7 cellular contexts compared by ENCODE assay signal in the genomic region with DNA sequence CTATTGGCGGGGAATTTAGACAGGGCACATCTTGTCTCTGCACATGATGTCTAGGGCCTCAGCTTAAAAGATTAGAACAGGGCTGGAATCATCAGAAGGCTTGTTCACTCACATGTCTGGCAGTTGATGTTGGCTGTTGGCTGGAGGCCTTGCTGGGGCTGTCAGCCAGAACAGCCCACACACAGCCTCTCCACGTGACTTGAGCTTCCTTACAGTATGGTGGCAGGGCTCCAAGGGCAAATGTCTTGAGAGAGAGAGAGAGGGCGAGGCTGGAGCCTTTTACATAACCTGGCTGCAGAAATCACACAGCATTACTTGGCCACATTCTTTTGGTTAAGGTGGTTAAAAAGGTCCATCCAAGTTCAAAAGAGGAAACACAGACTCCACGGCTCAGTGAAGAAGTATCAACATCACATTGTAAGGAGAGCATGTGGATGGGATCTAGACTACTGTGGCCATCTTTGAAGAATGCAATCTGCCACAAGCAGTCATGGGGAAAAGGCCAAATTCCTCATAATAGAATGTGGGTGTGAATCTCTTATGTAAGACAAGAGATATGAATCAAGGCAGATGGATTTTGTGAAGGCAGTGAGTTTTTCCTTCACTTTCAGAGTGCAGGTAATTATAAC. TPM values are rescaled to one million over a fixed set of nuclear protein-coding genes. Genes with fewer than 3 reads are reported as not detected.
A peak's percentile ranks its signal among the peaks of the same experiment; 100 is the strongest.
DNase-seq lines count a peak whose midpoint lies in the region; ATAC-seq and TF ChIP-seq lines count a peak whose summit lies in the region.

No MANE protein-coding gene starts in this region.

- TF ChIP-seq CTCF in GM12864 (IDR thresholded peaks at IDR 0.05; ENCODE audit: low read depth, low read length, missing control alignments), result no peak
- no peak for TF ChIP-seq CTCF in PC-9 (conservative IDR thresholded peaks at IDR 0.05)
- no peak for TF ChIP-seq CTCF in dorsolateral prefrontal cortex (IDR thresholded peaks at IDR 0.05 in 54 of 56, conservative IDR thresholded peaks at IDR 0.05 in 2 of 56; ENCODE audit: low read depth in 1 of 56, partially characterized antibody in 56 of 56)
- TF ChIP-seq CTCF in CD14-positive monocyte (IDR thresholded peaks at IDR 0.05), result no peak
- no peak for TF ChIP-seq CTCF in spleen (IDR thresholded peaks at IDR 0.05 in 8 of 11, conservative IDR thresholded peaks at IDR 0.05 in 3 of 11)

- WGBS in spleen, 5 donors, result 60 to 72% (median 63%) methylated on average over 4 of the region's 4 CpGs

- peaks cover 0 to 4% (median 2%) of the 10 kb centered on the region in 7 donors for H3K9me3 Mint-ChIP-seq in naive B cell
- H3K9me3 Mint-ChIP-seq in CD14-positive monocyte, result peaks cover 0 to 8% (median 7%) of the 10 kb centered on the region in 7 donors

- H3K36me3 Mint-ChIP-seq in naive B cell (peaks cover 7 to 15% of the 10 kb centered on the region in 2 donors), CD14-positive monocyte (peaks cover 17 to 22% of the 10 kb centered on the region in 2 donors)

- H3K27ac Mint-ChIP-seq in naive B cell (peak overlapping the region in 3 of 6 donors; percentile 7 to 81 (median 36)), CD14-positive monocyte (peak overlapping the region in 1 of 7 donors; percentile 46)

- peak; percentile 79 to 82 for ATAC-seq in naive B cell (ENCODE audit: low read depth in 2 of 2)

- H3K9me3 ChIP-seq in PC-9 (ENCODE audit: insufficient read depth, low read depth) (no peaks in the 10 kb centered on the region), spleen (peaks cover 0 to 4% (median 0%) of the 10 kb centered on the region in 8 donors)

- no peak overlapping the region for H2AFZ ChIP-seq in PC-9

- peak overlapping the region; percentile 13 for H3K4me2 ChIP-seq in PC-9

- H3K27me3 Mint-ChIP-seq in naive B cell (no peaks in the 10 kb centered on the region), CD14-positive monocyte (ENCODE audit: low read depth in 3 of 3) (peaks cover 0 to 5% (median 0%) of the 10 kb centered on the region in 3 donors)

- H3K27me3 ChIP-seq in PC-9 (ENCODE audit: insufficient read depth, low read depth), result no peaks in the 10 kb centered on the region
- no peaks in the 10 kb centered on the region for H3K27me3 ChIP-seq in dorsolateral prefrontal cortex
- H3K27me3 ChIP-seq in spleen (replicated peaks in 1 of 7), result no peaks in the 10 kb centered on the region

- H3K4me1 Mint-ChIP-seq in naive B cell (peaks cover 22 to 27% (median 23%) of the 10 kb centered on the region in 3 donors), CD14-positive monocyte (peaks cover 39% of the 10 kb centered on the region)

- H3K4me3 Mint-ChIP-seq in naive B cell (peak overlapping the region in 1 of 8 donors; percentile 52), CD14-positive monocyte (no peak overlapping the region)

- H3K27ac ChIP-seq in PC-9 (peak overlapping the region; percentile 69), dorsolateral prefrontal cortex (peak overlapping the region in 42 of 59 donors; percentile 16 to 78 (median 58)), spleen (peak overlapping the region in 3 of 8 donors; percentile 1 to 23 (median 5))

- H3K4me1 ChIP-seq in PC-9 (replicated peaks; ENCODE audit: insufficient read depth), result peaks cover 38% of the 10 kb centered on the region
- peaks cover 3 to 22% (median 9%) of the 10 kb centered on the region in 6 donors for H3K4me1 ChIP-seq in spleen

- no peaks in the 10 kb centered on the region for H3K9me2 ChIP-seq in PC-9 (ENCODE audit: insufficient read depth)

- TF ChIP-seq POLR2A in spleen (IDR thresholded peaks at IDR 0.05), result no peak

- no peaks in the 10 kb centered on the region for H3K36me3 ChIP-seq in PC-9 (ENCODE audit: low read depth)
- H3K36me3 ChIP-seq in spleen, result peaks cover 0 to 14% (median 0%) of the 10 kb centered on the region in 6 donors

- H3K4me3 ChIP-seq in GM12864 (ENCODE audit: low read depth, low read length) (no peak overlapping the region), PC-9 (no peak overlapping the region), dorsolateral prefrontal cortex (no peak overlapping the region), spleen (no peak overlapping the region)

- intact Hi-C loops in PC-9 (cut with micrococcal nuclease; ENCODE audit: unreplicated experiment) (loop anchor here (1.0 kb wide), 3 partner anchors 27 to 118 kb away; a partner anchor contains a TSS), dorsolateral prefrontal cortex (cut with DNase I) (loop anchor here (5.0 kb wide), 2 partner anchors 53 to 118 kb away; a partner anchor contains a TSS), CD14-positive monocyte (cut with micrococcal nuclease) (no loop called here), spleen (cut with DNase I; ENCODE audit: low total_unique reads) (no loop called here)

- CTCF ChIA-PET in PC-9 (lab: Charles Lee), result interaction anchor here (0.5 to 0.6 kb wide), 3 partner anchors 43 to 463 kb away, joined by 3 to 4 read pairs (median 3); no protein-coding TSS in a partner anchor

- POLR2A ChIA-PET in PC-9 (lab: Charles Lee; ENCODE audit: unreplicated experiment), result interaction anchor here (0.5 to 0.6 kb wide), 5 partner anchors 31 to 173 kb away, joined by 3 to 7 read pairs (median 5); a partner anchor contains a TSS

- BruUV-seq in PC-9 (replicated peaks; lab: Mats Ljungman, UMichigan), result TSS peak; percentile 94

- DNase-seq in GM12864 (ENCODE audit: low read depth), result peak; percentile 66
- peak; percentile 87 to 98 for DNase-seq in PC-9
- peak in 8 of 10 donors; percentile 24 to 85 (median 50) for DNase-seq in dorsolateral prefrontal cortex
- no peak for DNase-seq in naive B cell
- no peak for DNase-seq in CD14-positive monocyte (ENCODE audit: low spot score)
- no peak for DNase-seq in spleen
- DNase-seq in NCI-H69 (lab: John Stamatoyannopoulos, UW), result no peak

- H4K20me1 ChIP-seq in PC-9 (ENCODE audit: insufficient read depth), result no peaks in the 10 kb centered on the region

- H3F3A ChIP-seq in PC-9 (ENCODE audit: insufficient read depth, low read depth), result peaks cover 19% of the 10 kb centered on the region

- H3K79me2 ChIP-seq in PC-9 (ENCODE audit: low read depth), result no peaks in the 10 kb centered on the region

RNA-seq across cellular contexts. Expression of a gene that starts 30.4 kb away (rescaled TPM):
- 110 and 111 TPM in 2 replicates for total RNA-seq in PC-9 (2021)
- 100 to 1,000 TPM in 28 of 120 experiments, 10 to 100 TPM in 92; 66.9 to 135 (median 93.8) TPM for total RNA-seq in dorsolateral prefrontal cortex
- 100 to 1,000 TPM; 164 to 306 (median 228) TPM for polyA plus RNA-seq in naive B cell (ENCODE audit: low read depth in 6 of 6)
- polyA plus RNA-seq in CD14-positive monocyte, result 100 to 1,000 TPM; 226 to 246 TPM
- 100 to 1,000 TPM in 6 of 7 donors, 10 to 100 TPM in 1; 94.9 to 160 (median 149) TPM for total RNA-seq in spleen
- polyA plus RNA-seq in spleen, result 100 to 1,000 TPM; 151 to 214 (median 198) TPM

RNA-seq across cellular contexts. Expression of a gene that starts 54.8 kb away (rescaled TPM):
- 26.3 and 27.7 TPM in 2 replicates for total RNA-seq in PC-9 (2021)
- total RNA-seq in dorsolateral prefrontal cortex, result 10 to 100 TPM in 3 of 120 experiments, 1 to 10 TPM in 117; 2.0 to 13.3 (median 4.5) TPM
- 10 to 100 TPM in 4 of 6 donors, 1 to 10 TPM in 2; 7.4 to 12.1 (median 10.5) TPM for polyA plus RNA-seq in naive B cell (ENCODE audit: low read depth in 6 of 6)
- 1 to 10 TPM; 3.0 to 3.6 TPM for polyA plus RNA-seq in CD14-positive monocyte
- total RNA-seq in spleen, result 10 to 100 TPM in 4 of 7 donors, 1 to 10 TPM in 3; 5.8 to 22.7 (median 10.1) TPM
- 1 to 10 TPM; 5.2 to 6.6 (median 6.3) TPM for polyA plus RNA-seq in spleen

RNA-seq across cellular contexts. Expression of a gene that starts 57.3 kb away (rescaled TPM):
- total RNA-seq in PC-9 (2021) (15.9 and 19.1 TPM in 2 replicates), dorsolateral prefrontal cortex (10 to 100 TPM in 83 of 120 experiments, 1 to 10 TPM in 37; 6.5 to 19.1 (median 11.1) TPM), spleen (1 to 10 TPM; 6.6 to 10.0 (median 9.3) TPM)
- polyA plus RNA-seq in naive B cell (ENCODE audit: low read depth in 6 of 6) (10 to 100 TPM in 4 of 6 donors, 1 to 10 TPM in 2; 5.7 to 17.9 (median 14.9) TPM), CD14-positive monocyte (10 to 100 TPM in 1 of 2 donors, 1 to 10 TPM in 1; 8.9 to 13.4 TPM), spleen (10 to 100 TPM in 2 of 3 donors, 1 to 10 TPM in 1; 9.5 to 16.0 (median 10.4) TPM)

Comparison
In these comparisons a context has a peak if more than half of its experiments do, and no peak if none do; other contexts are left out.
1. DNase-seq: peak in GM12864 (single experiment), PC-9 (2 of 2) and dorsolateral prefrontal cortex (8 of 10); none in naive B cell (single experiment), CD14-positive monocyte (single experiment), spleen (single experiment) and NCI-H69 (single experiment).
2. intact Hi-C loops: an anchor here in PC-9 (1.0 kb wide) and dorsolateral prefrontal cortex (5.0 kb wide); none called in CD14-positive monocyte and spleen.